Comparison of ENCODE assay signal across 16 cellular contexts in genomic region chr11:74085542-74085892, GRCh38.
DNase-seq lines count a peak whose midpoint lies in the region; ATAC-seq and TF ChIP-seq lines count a peak whose summit lies in the region.
"Had no signal": no experiment of that assay in that cellular context is flagged by ENCODE, and none has a peak within 500 bp of the region (broad histone marks: within the 10 kb centered on the region; RNA-seq: fewer than 3 reads in every experiment).

No MANE protein-coding gene starts in this region.

- intact Hi-C loops in Right ventricle myocardium inferior (cut with DNase I) = no loop called here
- intact Hi-C loops in left ventricle myocardium inferior (cut with micrococcal nuclease) = no loop called here

- H3K27me3 ChIP-seq in left ventricle myocardium inferior (ENCODE audit: low read depth) = no peaks in the 10 kb centered on the region
- H3K27me3 ChIP-seq in BE2C = no peaks in the 10 kb centered on the region
- H3K27me3 ChIP-seq: tibial artery had no signal

- no peak overlapping the region for H3K27ac ChIP-seq in left ventricle myocardium inferior (replicated peaks)
- peak overlapping the region; percentile 60 for H3K27ac ChIP-seq in VCaP
- H3K27ac ChIP-seq: tibial artery had no signal

- TF ChIP-seq CTCF in left ventricle myocardium inferior (IDR thresholded peaks at IDR 0.05; ENCODE audit: borderline replicate concordance) (no peak), VCaP (conservative IDR thresholded peaks at IDR 0.05) (no peak), BE2C (IDR thresholded peaks at IDR 0.05; ENCODE audit: low read depth, low read length) (no peak)

- H3K36me3 ChIP-seq in left ventricle myocardium inferior = peaks cover 86% of the 10 kb centered on the region
- peaks cover 56% of the 10 kb centered on the region for H3K36me3 ChIP-seq in BE2C

- DNase-seq in Right ventricle myocardium inferior (ENCODE audit: missing footprints) = no peak
- no peak for DNase-seq in left ventricle myocardium inferior
- peak; percentile 16 to 24 for DNase-seq in hippocampal formation (lab: John Stamatoyannopoulos, UW)
- no peak for DNase-seq in activated naive CD4-positive, alpha-beta T cell (lab: John Stamatoyannopoulos, UW)
- DNase-seq in HCEC 1CT = no peak
- DNase-seq in BE2C = no peak
- DNase-seq: activated CD8-positive, alpha-beta memory T cell treated with anti-CD3 and anti-CD28 coated beads, Interleukin-2, amount 50 U/mL, for 4 hours; dermis blood vessel endothelial cell; DMS79 treated with DMSO at 0.1 percent for 48 hours; KBM-7; NCI-H1694 treated with DMSO at 0.1 percent for 48 hours; NCI-H748 treated with DMSO at 0.1 percent for 48 hours; SIG-M5 had no signal

- H3K9me3 ChIP-seq in left ventricle myocardium inferior (replicated peaks) = no peaks in the 10 kb centered on the region
- no peaks in the 10 kb centered on the region for H3K9me3 ChIP-seq in BE2C
- H3K9me3 ChIP-seq: tibial artery had no signal

- peak; percentile 39 for ATAC-seq in Right ventricle myocardium inferior
- no peak for ATAC-seq in GM18858 (IDR thresholded peaks at IDR 0.05; ENCODE audit: unreplicated experiment)

- H3K4me3 ChIP-seq in left ventricle myocardium inferior = no peak overlapping the region
- H3K4me3 ChIP-seq in BE2C (ENCODE audit: low read depth, low read length) = no peak overlapping the region
- H3K4me3 ChIP-seq: tibial artery had no signal

- H3K4me1 ChIP-seq in left ventricle myocardium inferior (no peaks in the 10 kb centered on the region), BE2C (peaks cover 5% of the 10 kb centered on the region)
- H3K4me1 ChIP-seq: tibial artery had no signal

Comparison
In these comparisons a context has a peak if more than half of its experiments do, and no peak if none do; other contexts are left out.
1. DNase-seq: peak in hippocampal formation (2 of 2); none in Right ventricle myocardium inferior (single experiment), left ventricle myocardium inferior (single experiment), activated naive CD4-positive, alpha-beta T cell (0 of 4), HCEC 1CT (single experiment) and BE2C (single experiment).